ENCODE assay signal across 8 cellular contexts in the genomic region with DNA sequence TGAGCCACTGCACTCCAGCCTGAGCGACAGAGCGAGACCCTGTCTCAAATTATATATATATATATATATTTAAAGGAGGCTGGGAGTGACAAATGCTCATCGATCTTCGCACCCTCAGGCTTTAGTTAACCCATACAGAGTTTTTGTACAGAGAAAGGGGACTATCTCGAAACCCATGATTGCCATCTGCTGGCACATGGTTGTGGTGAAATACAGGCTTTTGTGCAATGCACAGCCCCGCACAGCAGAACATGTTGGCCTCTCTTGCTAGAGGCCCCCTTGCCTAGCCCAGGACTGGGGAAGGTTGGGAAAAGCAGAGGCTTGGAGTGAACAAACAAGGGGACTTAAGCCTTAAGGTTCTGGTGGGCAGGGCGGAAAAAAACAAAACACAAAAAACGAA. TPM values are rescaled to one million over a fixed set of nuclear protein-coding genes. Genes with fewer than 3 reads are reported as not detected.
A peak's percentile ranks its signal among the peaks of the same experiment; 100 is the strongest.
DNase-seq lines count a peak whose midpoint lies in the region; ATAC-seq lines count a peak whose summit lies in the region.

No MANE protein-coding gene starts in this region.

- in situ Hi-C loops in G401 (cut with HindIII; ENCODE audit: low sequenced_read_pairs): no loop called here

- no peaks in the 10 kb centered on the region for H3K36me3 ChIP-seq in SK-N-MC (ENCODE audit: insufficient read depth, low read length)

- H3K9me3 ChIP-seq in SK-N-MC (ENCODE audit: low read depth, low read length): no peaks in the 10 kb centered on the region

- no peak overlapping the region for H3K9ac ChIP-seq in SK-N-MC (ENCODE audit: insufficient read length)

- ATAC-seq in HG02870 (IDR thresholded peaks at IDR 0.05; ENCODE audit: unreplicated experiment) (no peak), GM18909 (IDR thresholded peaks at IDR 0.05; ENCODE audit: poor library complexity, unreplicated experiment) (no peak)

- peak; percentile 45 for DNase-seq in G401 (ENCODE audit: low spot score)
- peak; percentile 74 for DNase-seq in HuH-7.5 (ENCODE audit: low spot score)
- DNase-seq in SK-N-MC (ENCODE audit: low read depth, low spot score): peak; percentile 35
- peak; percentile 72 for DNase-seq in islet precursor cell
- no peak for DNase-seq in NCI-H226
- DNase-seq in stimulated activated CD4-positive, alpha-beta T cell treated with anti-CD3 and anti-CD28 coated beads, Interleukin-1b, Interleukin-23, amount 100 ng/mL, for 48 hours: no peak

- no peak overlapping the region for H3K4me3 ChIP-seq in SK-N-MC

- no peak overlapping the region for H3K27ac ChIP-seq in SK-N-MC

RNA-seq across cellular contexts. Expression of a gene that starts 3.6 kb away (rescaled TPM):
- 0.37 TPM in 1 of 2 replicates, not detected in the other for total RNA-seq in G401 (2014; rRNA removed; shearing (Covaris generic))

RNA-seq across cellular contexts. Expression of a gene that starts 29.5 kb away (rescaled TPM):
- total RNA-seq in G401 (2014; rRNA removed; shearing (Covaris generic)): not detected in 2 replicates

RNA-seq across cellular contexts. Expression of a gene that starts 59.5 kb away (rescaled TPM):
- 22.9 and 43.0 TPM in 2 replicates for total RNA-seq in G401 (2014; rRNA removed; shearing (Covaris generic))

Comparison
In these comparisons a context has a peak if more than half of its experiments do, and no peak if none do; other contexts are left out.
1. DNase-seq: peak in G401 (single experiment), HuH-7.5 (single experiment), SK-N-MC (single experiment) and islet precursor cell (single experiment); none in NCI-H226 (single experiment) and stimulated activated CD4-positive, alpha-beta T cell treated with anti-CD3 and anti-CD28 coated beads, Interleukin-1b, Interleukin-23, amount 100 ng/mL, for 48 hours (single experiment).